In genomic region chr12:57138526-57139272, GRCh38 we compare ENCODE assay signal across 1 cellular context.
TF ChIP-seq lines count a peak whose summit lies in the region.

No MANE protein-coding gene starts in this region.

TF ChIP-seq in SK-N-SH treated with all-trans-retinoic acid at 6 μM for 48 hours, 23 proteins besides CTCF, POLR2A, EP300 and RAD21 (continued from another document):
- no peak for TF ChIP-seq PATZ1 (CRISPR knock-in tag; IDR thresholded peaks at IDR 0.05; ENCODE audit: borderline replicate concordance)
- no peak for TF ChIP-seq ZNF8 (CRISPR knock-in tag; IDR thresholded peaks at IDR 0.05)
- TF ChIP-seq PPARA (CRISPR knock-in tag; IDR thresholded peaks at IDR 0.05; ENCODE audit: borderline replicate concordance) = no peak
- no peak for TF ChIP-seq ESRRG (CRISPR knock-in tag; IDR thresholded peaks at IDR 0.05)
- TF ChIP-seq BACH2 (CRISPR knock-in tag; IDR thresholded peaks at IDR 0.05; ENCODE audit: borderline replicate concordance) = no peak
- no peak for TF ChIP-seq GLIS3 (CRISPR knock-in tag; IDR thresholded peaks at IDR 0.05)
- no peak for TF ChIP-seq ISL1 (CRISPR knock-in tag; IDR thresholded peaks at IDR 0.05)
- TF ChIP-seq ZNF70 (CRISPR knock-in tag; IDR thresholded peaks at IDR 0.05) = no peak
- TF ChIP-seq CSDC2 (CRISPR knock-in tag; IDR thresholded peaks at IDR 0.05) = no peak
- TF ChIP-seq ZC3H10 (CRISPR knock-in tag; IDR thresholded peaks at IDR 0.05) = no peak
- TF ChIP-seq TOX (CRISPR knock-in tag; IDR thresholded peaks at IDR 0.05; ENCODE audit: borderline replicate concordance) = no peak
- no peak for TF ChIP-seq ZFP30 (CRISPR knock-in tag; IDR thresholded peaks at IDR 0.05)
- no peak for TF ChIP-seq POU6F1 (CRISPR knock-in tag; IDR thresholded peaks at IDR 0.05; ENCODE audit: borderline replicate concordance, low read depth)
- TF ChIP-seq OSR1 (CRISPR knock-in tag; IDR thresholded peaks at IDR 0.05) = no peak
- TF ChIP-seq SNAI2 (CRISPR knock-in tag; IDR thresholded peaks at IDR 0.05) = no peak
- no peak for TF ChIP-seq CREB5 (CRISPR knock-in tag; IDR thresholded peaks at IDR 0.05; ENCODE audit: low read depth)
- TF ChIP-seq CSRNP3 (CRISPR knock-in tag; IDR thresholded peaks at IDR 0.05) = no peak
- no peak for TF ChIP-seq ZFP3 (CRISPR knock-in tag; IDR thresholded peaks at IDR 0.05)
